21 cellular contexts compared by ENCODE assay signal in the genomic region with DNA sequence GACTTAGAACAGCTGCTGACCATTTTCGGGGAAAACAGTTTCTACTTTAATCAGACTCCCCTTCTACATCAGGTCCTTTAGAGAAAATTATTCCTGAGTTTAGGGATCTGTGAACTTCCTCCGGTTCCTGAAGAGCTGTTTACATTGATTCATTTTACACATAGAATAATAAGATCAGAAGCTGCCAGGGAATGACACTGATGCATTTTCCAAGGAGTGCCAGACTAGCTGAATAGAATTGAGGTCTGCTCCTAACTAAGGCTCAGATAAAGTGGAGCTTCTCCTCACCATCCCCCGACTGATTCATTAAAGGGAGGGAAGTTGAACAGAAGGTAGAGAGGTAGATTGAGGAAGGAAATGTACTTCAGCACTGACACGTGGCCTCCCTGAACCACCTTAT. TPM values are rescaled to one million over a fixed set of nuclear protein-coding genes. Genes with fewer than 3 reads are reported as not detected.
DNase-seq lines count a peak whose midpoint lies in the region; ATAC-seq, FAIRE-seq and TF ChIP-seq lines count a peak whose summit lies in the region.
"Had no signal": no experiment of that assay in that cellular context is flagged by ENCODE, and none has a peak within 500 bp of the region (broad histone marks: within the 10 kb centered on the region; RNA-seq: fewer than 3 reads in every experiment).

No MANE protein-coding gene starts in this region.

- intact Hi-C loops in kidney (cut with DNase I): no loop called here

- H2AK5ac ChIP-seq in mesendoderm (ENCODE audit: low read length): no peak overlapping the region

- H3K36me3 ChIP-seq in mesendoderm (ENCODE audit: control insufficient read depth, insufficient read depth, low read length) (no peaks in the 10 kb centered on the region), kidney (ENCODE audit: control insufficient read depth in 1 of 2, insufficient read depth in 2 of 2, low read length in 2 of 2) (no peaks in the 10 kb centered on the region)
- H3K36me3 ChIP-seq: BE2C had no signal

- no peak for FAIRE-seq in kidney (lab: Jason Lieb, UNC)
- FAIRE-seq: A549, D721Med, GM12892 had no signal

- H4K5ac ChIP-seq in mesendoderm (ENCODE audit: low read length): no peak overlapping the region

- no CpG with 5 or more reads among the region's 4 CpGs for WGBS in mesendoderm (ENCODE audit: extremely low coverage, insufficient coverage, low lambda C conversion rate)

- H2BK120ac ChIP-seq in mesendoderm (ENCODE audit: low read depth, low read length): no peak overlapping the region

- H3K4me3 ChIP-seq in NB4 (ENCODE audit: low read depth, low read length) (no peak overlapping the region), mesendoderm (ENCODE audit: low read length) (no peak overlapping the region), kidney (ENCODE audit: low read length in 2 of 2) (no peak overlapping the region)
- H3K4me3 ChIP-seq: A549; BLaER1 treated with 17β-estradiol and CSF1 and Interleukin-3, amounts not matched to agents 10 nM and 100 nM; GM23338 had no signal

- TF ChIP-seq POLR2A in NB4 (IDR thresholded peaks at IDR 0.05; ENCODE audit: extremely low read depth, insufficient read length): no peak

- H4K8ac ChIP-seq in mesendoderm (ENCODE audit: low read depth, low read length): no peak overlapping the region

- no peaks in the 10 kb centered on the region for H3K4me1 ChIP-seq in mesendoderm (ENCODE audit: control insufficient read depth, low read depth, low read length)
- no peaks in the 10 kb centered on the region for H3K4me1 ChIP-seq in kidney (ENCODE audit: control insufficient read depth in 1 of 2, insufficient read depth in 1 of 2, low read depth in 1 of 2, low read length in 2 of 2)
- H3K4me1 ChIP-seq: A549, BE2C had no signal

- H3K18ac ChIP-seq in mesendoderm (ENCODE audit: low read length): no peak overlapping the region

- H3K27ac ChIP-seq in mesendoderm (ENCODE audit: low read depth, low read length) (no peak overlapping the region), kidney (ENCODE audit: low read depth in 2 of 2, low read length in 2 of 2) (no peak overlapping the region)
- H3K27ac ChIP-seq: A549; BLaER1 treated with 17β-estradiol and CSF1 and Interleukin-3, amounts not matched to agents 10 nM and 100 nM had no signal

- H3K9ac ChIP-seq in mesendoderm (ENCODE audit: low read length) (no peak overlapping the region), kidney (ENCODE audit: low read length in 2 of 2) (no peak overlapping the region)
- H3K9ac ChIP-seq: BLaER1 treated with 17β-estradiol and CSF1 and Interleukin-3, amounts not matched to agents 10 nM and 100 nM had no signal

- no peak for TF ChIP-seq CTCF in NB4 (IDR thresholded peaks at IDR 0.05; ENCODE audit: low read depth, low read length)
- no peak for TF ChIP-seq CTCF in kidney (IDR thresholded peaks at IDR 0.05; ENCODE audit: borderline replicate concordance, extremely low read depth, insufficient read depth)

- no peak overlapping the region for H3K23ac ChIP-seq in mesendoderm (ENCODE audit: low read length)

- no peak overlapping the region for H2BK15ac ChIP-seq in mesendoderm (replicated peaks; ENCODE audit: low read depth)

- DNase-seq in GDM1 (lab: John Stamatoyannopoulos, UW) (peak; percentile 15), NB4 (ENCODE audit: low read depth) (peak; percentile 17), mesendoderm (peak; percentile 32), activated gamma-delta T cell (lab: John Stamatoyannopoulos, UW) (no peak), kidney (no peak)
- DNase-seq: 8988T; ACHN; AML-193; BE2C; CD4-positive, alpha-beta T cell; CD8-positive, alpha-beta memory T cell; DMS 273 treated with DMSO at 0.1 percent for 48 hours; DMS79; H9 had no signal

- H3K27me3 ChIP-seq in mesendoderm (ENCODE audit: insufficient read depth, low read length, poor library complexity): no peaks in the 10 kb centered on the region
- H3K27me3 ChIP-seq: BE2C; BLaER1 treated with 17β-estradiol and CSF1 and Interleukin-3, amounts not matched to agents 10 nM and 100 nM had no signal

- H3K9me3 ChIP-seq in kidney (ENCODE audit: control insufficient read depth in 1 of 2, low read length in 2 of 2): no peaks in the 10 kb centered on the region
- H3K9me3 ChIP-seq: A549, BE2C had no signal

- H3K56ac ChIP-seq in mesendoderm (ENCODE audit: low read length): no peak overlapping the region

- no peaks in the 10 kb centered on the region for H3K79me2 ChIP-seq in mesendoderm (ENCODE audit: control insufficient read depth, insufficient read depth, low read length)

- H3K79me1 ChIP-seq in mesendoderm (ENCODE audit: low read length): no peaks in the 10 kb centered on the region

- no peak overlapping the region for H3K4me2 ChIP-seq in mesendoderm (ENCODE audit: low read length)
- H3K4me2 ChIP-seq: A549; BLaER1 treated with 17β-estradiol and CSF1 and Interleukin-3, amounts not matched to agents 10 nM and 100 nM; GM23338 had no signal

- no peak for ATAC-seq in HG03442 (IDR thresholded peaks at IDR 0.05; ENCODE audit: unreplicated experiment)
- ATAC-seq: A549, GM23338, HCT116 had no signal

- H3K4ac ChIP-seq in mesendoderm (ENCODE audit: low read depth, low read length): no peak overlapping the region

- no peak overlapping the region for H2BK5ac ChIP-seq in mesendoderm (ENCODE audit: low read length)

RNA-seq across cellular contexts. Expression of a gene that starts 41.9 kb away (rescaled TPM):
- polyA plus RNA-seq in mesendoderm (2013, experiment 1 of 2): 410 TPM
- 407 TPM for polyA plus RNA-seq in mesendoderm (2013, experiment 2 of 2)
- total RNA-seq in kidney: 127 TPM
- 174 TPM for polyA plus RNA-seq in kidney (ENCODE audit: insufficient read depth, low read depth, low replicate concordance)

Comparison
In these comparisons a context has a peak if more than half of its experiments do, and no peak if none do; other contexts are left out.
1. DNase-seq: peak in GDM1 (single experiment), NB4 (single experiment) and mesendoderm (single experiment); none in activated gamma-delta T cell (single experiment) and kidney (single experiment).